17 cellular contexts compared by ENCODE assay signal in genomic region chr7:36387437-36388345, GRCh38. TPM values are rescaled to one million over a fixed set of nuclear protein-coding genes. Genes with fewer than 3 reads are reported as not detected.
A peak's percentile ranks its signal among the peaks of the same experiment; 100 is the strongest.
DNase-seq lines count a peak whose midpoint lies in the region; ATAC-seq and TF ChIP-seq lines count a peak whose summit lies in the region.
"Had no signal": no experiment of that assay in that cellular context is flagged by ENCODE, and none has a peak within 500 bp of the region (broad histone marks: within the 10 kb centered on the region; RNA-seq: fewer than 3 reads in every experiment).

No MANE protein-coding gene starts in this region.

- no peak overlapping the region for H3K4me3 ChIP-seq in breast epithelium
- H3K4me3 ChIP-seq: HAP-1, lung had no signal

- no peak overlapping the region for H3K27ac Mint-ChIP-seq in CD4-positive, alpha-beta T cell
- H3K27ac Mint-ChIP-seq in HFFc6, result peak overlapping the region; percentile 2; the same call in 1 of the 2 replicates
- H3K27ac Mint-ChIP-seq in nephron, result peak overlapping the region; percentile 33 to 63 (median 33)
- H3K27ac Mint-ChIP-seq: stimulated activated effector memory CD8-positive, alpha-beta T cell treated with anti-CD3 and anti-CD28 coated beads, Interleukin-12 subunit alpha, Interleukin-12 subunit beta, amount 100 ng/mL, for 72 hours had no signal

- no peak for DNase-seq in CD4-positive, alpha-beta T cell
- DNase-seq in HFFc6, result peak; percentile 26
- DNase-seq in breast epithelium (ENCODE audit: low spot score in 2 of 2), result no peak
- no peak for DNase-seq in stimulated activated CD4-positive, alpha-beta T cell treated with anti-CD3 and anti-CD28 coated beads, Interleukin-4, amount 100 ng/mL, for 1 hour
- no peak for DNase-seq in AML-193 (lab: John Stamatoyannopoulos, UW)
- no peak for DNase-seq in sciatic nerve (ENCODE audit: low spot score)
- no peak for DNase-seq in NCI-H2029 treated with DMSO at 0.1 percent for 48 hours (lab: John Stamatoyannopoulos, UW)
- DNase-seq: activated gamma-delta T cell treated with Interleukin-2 at 50 U/mL for 16 hours, DMS79 treated with DMSO at 0.1 percent for 48 hours, KG1, NCI-H1417, NCI-H2227 treated with DMSO at 0.1 percent for 48 hours had no signal

- ATAC-seq in CD4-positive, alpha-beta T cell (ENCODE audit: poor library complexity), result no peak
- no peak for ATAC-seq in sciatic nerve
- ATAC-seq: stimulated activated effector memory CD8-positive, alpha-beta T cell treated with anti-CD3 and anti-CD28 coated beads, Interleukin-12 subunit alpha, Interleukin-12 subunit beta, amount 100 ng/mL, for 72 hours; WTC11 had no signal

- POLR2A ChIA-PET in CD4-positive, alpha-beta T cell (lab: Charles Lee), result no interaction called here

- H3K4me3 Mint-ChIP-seq in CD4-positive, alpha-beta T cell, result peak overlapping the region; percentile 62
- H3K4me3 Mint-ChIP-seq in HFFc6 (no peak overlapping the region), nephron (peak overlapping the region; percentile 18 to 73 (median 63))
- H3K4me3 Mint-ChIP-seq: stimulated activated effector memory CD8-positive, alpha-beta T cell treated with anti-CD3 and anti-CD28 coated beads, Interleukin-12 subunit alpha, Interleukin-12 subunit beta, amount 100 ng/mL, for 72 hours; WTC11 had no signal

- H3K36me3 ChIP-seq in breast epithelium, result no peaks in the 10 kb centered on the region
- H3K36me3 ChIP-seq: HAP-1 had no signal

- H3K36me3 Mint-ChIP-seq in CD4-positive, alpha-beta T cell (ENCODE audit: low read depth), result no peaks in the 10 kb centered on the region
- H3K36me3 Mint-ChIP-seq in HFFc6 (ENCODE audit: low read depth) (peaks cover 15% of the 10 kb centered on the region), nephron (ENCODE audit: low read depth) (no peaks in the 10 kb centered on the region)
- H3K36me3 Mint-ChIP-seq: WTC11 had no signal

- intact Hi-C loops in CD4-positive, alpha-beta T cell (cut with DNase I, micrococcal nuclease), result loop anchor here in 1 of 2 experiments (2.0 to 5.0 kb wide), 2 partner anchors 17 to 235 kb away; partner anchors contain the start of gene EEPD1
- intact Hi-C loops in breast epithelium (cut with DNase I; ENCODE audit: low total_unique reads) (no loop called here), sciatic nerve (cut with DNase I) (no loop called here)

- CTCF ChIA-PET in CD4-positive, alpha-beta T cell (lab: Charles Lee), result interaction anchor here (2.1 kb wide), 1 partner anchor 21 kb away, joined by 13 read pairs; a partner anchor contains a TSS

- no peaks in the 10 kb centered on the region for H3K9me3 ChIP-seq in CD4-positive, alpha-beta T cell (ENCODE audit: control insufficient read depth, low read length)
- no peaks in the 10 kb centered on the region for H3K9me3 ChIP-seq in breast epithelium
- H3K9me3 ChIP-seq: HAP-1 had no signal

- no peaks in the 10 kb centered on the region for H3K27me3 ChIP-seq in CD4-positive, alpha-beta T cell (ENCODE audit: control insufficient read depth, insufficient read depth, low read length)
- no peaks in the 10 kb centered on the region for H3K27me3 ChIP-seq in breast epithelium

- peaks cover 24% of the 10 kb centered on the region for H3K4me1 Mint-ChIP-seq in CD4-positive, alpha-beta T cell (ENCODE audit: low read depth)
- peaks cover 32% of the 10 kb centered on the region for H3K4me1 Mint-ChIP-seq in HFFc6 (ENCODE audit: low read depth)
- H3K4me1 Mint-ChIP-seq in nephron, result peaks cover 23% of the 10 kb centered on the region

- H3K27ac ChIP-seq in CD4-positive, alpha-beta T cell (ENCODE audit: low read depth, low read length), result no peak overlapping the region
- H3K27ac ChIP-seq in breast epithelium, result peak overlapping the region; percentile 57 to 89

- no peaks in the 10 kb centered on the region for H3K27me3 Mint-ChIP-seq in CD4-positive, alpha-beta T cell
- peaks cover 2% of the 10 kb centered on the region for H3K27me3 Mint-ChIP-seq in HFFc6 (ENCODE audit: insufficient read depth)
- H3K27me3 Mint-ChIP-seq in nephron (ENCODE audit: low read depth), result no peaks in the 10 kb centered on the region

- no peaks in the 10 kb centered on the region for H3K9me3 Mint-ChIP-seq in CD4-positive, alpha-beta T cell
- H3K9me3 Mint-ChIP-seq in HFFc6 (no peaks in the 10 kb centered on the region), nephron (no peaks in the 10 kb centered on the region)
- H3K9me3 Mint-ChIP-seq: stimulated activated effector memory CD8-positive, alpha-beta T cell treated with anti-CD3 and anti-CD28 coated beads, Interleukin-12 subunit alpha, Interleukin-12 subunit beta, amount 100 ng/mL, for 72 hours; WTC11 had no signal

- no peak for TF ChIP-seq CTCF in CD4-positive, alpha-beta T cell (IDR thresholded peaks at IDR 0.05)
- TF ChIP-seq CTCF in HFFc6 (IDR thresholded peaks at IDR 0.05) (no peak), breast epithelium (IDR thresholded peaks at IDR 0.05) (no peak), nephron (IDR thresholded peaks at IDR 0.05; ENCODE audit: unreplicated experiment in 3 of 3) (no peak)

- TF ChIP-seq POLR2A in breast epithelium (IDR thresholded peaks at IDR 0.05), result no peak

- no peaks in the 10 kb centered on the region for H3K4me1 ChIP-seq in breast epithelium

RNA-seq across cellular contexts. Expression of gene ANLN, which starts 2.0 kb away (rescaled TPM):
- 1 to 10 TPM in 1 of 2 experiments, under 1 TPM in 1; 0.33 to 1.1 TPM for total RNA-seq in CD4-positive, alpha-beta T cell
- 100 to 1,000 TPM; 109 to 291 (median 233) TPM for total RNA-seq in HFFc6 (2021; fragmentation: NEBNext Ultra II Directional; extraction: Animal tissue kit (Norgen Biotek cat#: 25700))
- 1 to 10 TPM; 2.3 to 5.4 (median 5.0) TPM for total RNA-seq in breast epithelium
- total RNA-seq in sciatic nerve, result 2.4 TPM

Comparison
In these comparisons a context has a peak if more than half of its experiments do, and no peak if none do; other contexts are left out.
1. RNA of gene ANLN, which starts 2.0 kb away (total RNA-seq): 109 to 291 TPM in HFFc6; 2.3 to 5.4 TPM in breast epithelium, 2.4 TPM in sciatic nerve (single experiment) and 0.33 to 1.1 TPM in CD4-positive, alpha-beta T cell; every median in the first group is over 10 times any median in the second.